Comparison of ENCODE assay signal across 2 cellular contexts in the genomic region with DNA sequence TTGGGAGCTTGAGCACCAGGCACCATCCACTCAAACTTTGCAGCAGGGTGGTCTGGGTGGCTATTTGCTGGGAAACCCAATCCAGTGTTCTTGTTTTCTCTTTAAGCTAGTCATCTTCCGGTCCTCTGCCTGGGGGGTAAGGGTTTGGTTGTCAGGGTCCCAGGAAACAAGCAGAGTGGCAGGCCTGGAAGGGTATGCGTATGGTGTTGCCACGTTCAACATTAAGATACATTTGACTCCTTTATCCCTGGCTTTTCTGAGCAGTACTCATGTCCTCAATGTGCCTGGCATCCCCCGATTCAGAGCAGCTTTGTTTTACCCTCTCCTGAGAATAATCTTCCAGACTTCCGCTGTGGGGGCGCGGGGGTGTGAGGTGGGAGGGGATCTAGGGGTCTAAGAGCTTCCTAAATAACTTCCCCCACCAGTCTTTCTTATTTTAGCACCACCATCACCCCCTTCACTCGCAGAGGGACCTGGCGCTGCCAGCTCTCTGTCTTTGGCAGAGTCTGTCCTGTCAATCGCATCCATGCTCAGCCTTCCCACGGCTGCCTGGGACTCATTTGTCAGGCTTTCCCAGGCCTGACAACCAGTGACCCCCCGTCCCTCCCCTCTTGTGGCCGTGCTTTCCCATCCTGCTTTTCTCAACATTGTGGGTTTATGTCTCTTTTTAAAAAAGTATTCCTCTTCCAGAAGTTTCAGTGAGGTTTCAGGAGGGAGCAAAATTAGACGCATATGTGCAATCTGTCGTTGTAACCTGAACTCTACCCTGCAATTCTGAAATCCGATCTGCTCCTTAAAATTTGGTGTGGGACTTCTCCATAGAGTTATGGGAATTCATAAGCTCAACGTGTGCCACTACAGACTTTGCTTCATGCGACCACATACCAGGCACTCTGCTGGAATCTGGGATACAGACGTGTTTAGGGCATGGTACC.
TF ChIP-seq lines count a peak whose summit lies in the region.

No MANE protein-coding gene starts in this region.

TF ChIP-seq in HEK293, 187 proteins besides CTCF, POLR2A, EP300 and RAD21 (continued from another document):
- TF ChIP-seq, protein P1, sequence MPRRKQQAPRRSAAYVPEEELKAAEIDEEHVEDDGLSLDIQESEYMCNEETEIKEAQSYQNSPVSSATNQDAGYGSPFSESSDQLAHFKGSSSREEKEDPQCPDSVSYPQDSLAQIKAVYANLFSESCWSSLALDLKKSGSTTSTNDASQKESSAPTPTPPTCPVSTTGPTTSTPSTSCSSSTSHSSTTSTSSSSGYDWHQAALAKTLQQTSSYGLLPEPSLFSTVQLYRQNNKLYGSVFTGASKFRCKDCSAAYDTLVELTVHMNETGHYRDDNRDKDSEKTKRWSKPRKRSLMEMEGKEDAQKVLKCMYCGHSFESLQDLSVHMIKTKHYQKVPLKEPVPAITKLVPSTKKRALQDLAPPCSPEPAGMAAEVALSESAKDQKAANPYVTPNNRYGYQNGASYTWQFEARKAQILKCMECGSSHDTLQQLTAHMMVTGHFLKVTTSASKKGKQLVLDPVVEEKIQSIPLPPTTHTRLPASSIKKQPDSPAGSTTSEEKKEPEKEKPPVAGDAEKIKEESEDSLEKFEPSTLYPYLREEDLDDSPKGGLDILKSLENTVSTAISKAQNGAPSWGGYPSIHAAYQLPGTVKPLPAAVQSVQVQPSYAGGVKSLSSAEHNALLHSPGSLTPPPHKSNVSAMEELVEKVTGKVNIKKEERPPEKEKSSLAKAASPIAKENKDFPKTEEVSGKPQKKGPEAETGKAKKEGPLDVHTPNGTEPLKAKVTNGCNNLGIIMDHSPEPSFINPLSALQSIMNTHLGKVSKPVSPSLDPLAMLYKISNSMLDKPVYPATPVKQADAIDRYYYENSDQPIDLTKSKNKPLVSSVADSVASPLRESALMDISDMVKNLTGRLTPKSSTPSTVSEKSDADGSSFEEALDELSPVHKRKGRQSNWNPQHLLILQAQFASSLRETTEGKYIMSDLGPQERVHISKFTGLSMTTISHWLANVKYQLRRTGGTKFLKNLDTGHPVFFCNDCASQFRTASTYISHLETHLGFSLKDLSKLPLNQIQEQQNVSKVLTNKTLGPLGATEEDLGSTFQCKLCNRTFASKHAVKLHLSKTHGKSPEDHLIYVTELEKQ (tag by site-specific recombination; IDR thresholded peaks at IDR 0.05; ENCODE audit: borderline replicate concordance), result no peak
- TF ChIP-seq ZFP41 (tag by site-specific recombination; IDR thresholded peaks at IDR 0.05; ENCODE audit: borderline replicate concordance), result no peak
TF ChIP-seq in HEK293: peak in this region for 3.

TF ChIP-seq in SK-N-SH treated with all-trans-retinoic acid at 6 μM for 48 hours, 23 proteins besides CTCF, POLR2A, EP300 and RAD21 (continued from another document):
- TF ChIP-seq, protein P2, sequence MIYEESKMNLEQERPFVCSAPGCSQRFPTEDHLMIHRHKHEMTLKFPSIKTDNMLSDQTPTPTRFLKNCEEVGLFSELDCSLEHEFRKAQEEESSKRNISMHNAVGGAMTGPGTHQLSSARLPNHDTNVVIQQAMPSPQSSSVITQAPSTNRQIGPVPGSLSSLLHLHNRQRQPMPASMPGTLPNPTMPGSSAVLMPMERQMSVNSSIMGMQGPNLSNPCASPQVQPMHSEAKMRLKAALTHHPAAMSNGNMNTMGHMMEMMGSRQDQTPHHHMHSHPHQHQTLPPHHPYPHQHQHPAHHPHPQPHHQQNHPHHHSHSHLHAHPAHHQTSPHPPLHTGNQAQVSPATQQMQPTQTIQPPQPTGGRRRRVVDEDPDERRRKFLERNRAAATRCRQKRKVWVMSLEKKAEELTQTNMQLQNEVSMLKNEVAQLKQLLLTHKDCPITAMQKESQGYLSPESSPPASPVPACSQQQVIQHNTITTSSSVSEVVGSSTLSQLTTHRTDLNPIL (CRISPR knock-in tag; IDR thresholded peaks at IDR 0.05; ENCODE audit: low read depth), result no peak
- TF ChIP-seq ARNTL (CRISPR knock-in tag; IDR thresholded peaks at IDR 0.05; ENCODE audit: borderline replicate concordance, low read depth), result no peak
- TF ChIP-seq CSDC2 (CRISPR knock-in tag; IDR thresholded peaks at IDR 0.05), result no peak
- no peak for TF ChIP-seq OSR1 (CRISPR knock-in tag; IDR thresholded peaks at IDR 0.05)
- no peak for TF ChIP-seq TCF4 (CRISPR knock-in tag; IDR thresholded peaks at IDR 0.05; ENCODE audit: borderline replicate concordance)
- no peak for TF ChIP-seq TOX (CRISPR knock-in tag; IDR thresholded peaks at IDR 0.05; ENCODE audit: borderline replicate concordance)
- no peak for TF ChIP-seq ZC3H10 (CRISPR knock-in tag; IDR thresholded peaks at IDR 0.05)
TF ChIP-seq in SK-N-SH treated with all-trans-retinoic acid at 6 μM for 48 hours: peak in this region for 0.
